ENCODE assay signal across 2 cellular contexts in the genomic region with DNA sequence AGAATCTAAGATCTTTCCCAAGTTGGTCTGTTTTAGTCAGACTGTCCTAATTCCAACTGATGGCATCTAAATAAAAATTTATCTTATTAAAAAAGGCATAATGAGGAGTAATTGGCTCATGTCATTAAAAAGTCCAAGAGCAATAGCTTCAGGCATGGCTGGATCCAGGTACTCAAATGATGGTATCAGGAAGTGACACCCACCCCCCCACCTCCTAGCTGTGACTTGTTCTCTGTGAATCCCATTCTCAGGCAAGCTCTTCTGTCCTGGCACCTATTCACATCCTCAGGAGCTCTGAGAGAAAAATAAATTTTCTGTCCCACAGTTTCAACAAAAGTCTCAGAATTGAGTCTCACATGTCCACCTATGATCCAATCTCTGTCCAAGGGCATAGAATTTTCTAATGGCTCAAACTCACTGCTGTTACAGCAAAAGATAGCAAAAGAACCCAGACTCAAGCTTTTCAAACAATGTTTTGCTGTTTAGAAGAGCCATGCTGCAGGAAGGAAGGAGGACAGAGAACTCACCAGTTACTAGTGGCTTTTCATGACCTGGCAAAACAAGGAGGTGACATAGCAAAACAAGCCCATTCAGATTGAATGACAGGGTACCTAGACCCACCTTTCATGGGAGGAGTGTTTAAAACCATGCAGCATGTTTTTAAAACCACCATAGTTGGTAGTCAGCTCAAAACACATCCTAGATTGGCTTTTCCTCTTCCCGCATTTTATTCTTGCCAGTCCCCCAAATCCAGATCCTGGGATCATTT.
TF ChIP-seq lines count a peak whose summit lies in the region.

No MANE protein-coding gene starts in this region.

TF ChIP-seq in A549, 52 proteins besides CTCF, POLR2A, EP300 and RAD21:
- no peak for TF ChIP-seq TFCP2L1 (CRISPR knock-in tag; IDR thresholded peaks at IDR 0.05)
- no peak for TF ChIP-seq HOXB5 (CRISPR knock-in tag; IDR thresholded peaks at IDR 0.05)
- TF ChIP-seq GATA3 (IDR thresholded peaks at IDR 0.05; ENCODE audit: borderline replicate concordance) = no peak
- no peak for TF ChIP-seq MAFK (IDR thresholded peaks at IDR 0.05; ENCODE audit: partially characterized antibody)
- no peak for TF ChIP-seq RARB (CRISPR knock-in tag; IDR thresholded peaks at IDR 0.05)
- TF ChIP-seq PHF8 (IDR thresholded peaks at IDR 0.05; ENCODE audit: borderline replicate concordance, low read depth) = no peak
- TF ChIP-seq HOXA7 (CRISPR knock-in tag; IDR thresholded peaks at IDR 0.05) = no peak
- no peak for TF ChIP-seq POLR2AphosphoS2 (conservative IDR thresholded peaks at IDR 0.05; ENCODE audit: low read length)
TF ChIP-seq in A549: peak in this region for 0.

TF ChIP-seq in H1, 55 proteins besides CTCF, POLR2A, EP300 and RAD21:
- TF ChIP-seq EZH2 (IDR thresholded peaks at IDR 0.05; ENCODE audit: low read depth, low read length, severe bottlenecking) (no peak), BACH1 (IDR thresholded peaks at IDR 0.05; ENCODE audit: low read length) (peak; percentile 94), ASH2L (IDR thresholded peaks at IDR 0.05; ENCODE audit: low read length) (no peak)
- TF ChIP-seq, protein P1, sequence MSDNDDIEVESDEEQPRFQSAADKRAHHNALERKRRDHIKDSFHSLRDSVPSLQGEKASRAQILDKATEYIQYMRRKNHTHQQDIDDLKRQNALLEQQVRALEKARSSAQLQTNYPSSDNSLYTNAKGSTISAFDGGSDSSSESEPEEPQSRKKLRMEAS (IDR thresholded peaks at IDR 0.05) = no peak
- TF ChIP-seq, protein P2, sequence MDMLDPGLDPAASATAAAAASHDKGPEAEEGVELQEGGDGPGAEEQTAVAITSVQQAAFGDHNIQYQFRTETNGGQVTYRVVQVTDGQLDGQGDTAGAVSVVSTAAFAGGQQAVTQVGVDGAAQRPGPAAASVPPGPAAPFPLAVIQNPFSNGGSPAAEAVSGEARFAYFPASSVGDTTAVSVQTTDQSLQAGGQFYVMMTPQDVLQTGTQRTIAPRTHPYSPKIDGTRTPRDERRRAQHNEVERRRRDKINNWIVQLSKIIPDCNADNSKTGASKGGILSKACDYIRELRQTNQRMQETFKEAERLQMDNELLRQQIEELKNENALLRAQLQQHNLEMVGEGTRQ (IDR thresholded peaks at IDR 0.05; ENCODE audit: low read length) = no peak
TF ChIP-seq in H1: peak in this region for 1.
